ENCODE assay signal across 1 cellular context in genomic region chr11:68854273-68854958, GRCh38.
TF ChIP-seq lines count a peak whose summit lies in the region.

No MANE protein-coding gene starts in this region.

TF ChIP-seq in endothelial cell of umbilical vein, 7 proteins besides CTCF, POLR2A, EP300 and RAD21:
- TF ChIP-seq GATA2 (IDR thresholded peaks at IDR 0.05; ENCODE audit: insufficient read depth, insufficient read length, low read depth, low read length) (no peak), MYC (IDR thresholded peaks at IDR 0.05; ENCODE audit: low read depth, low read length) (no peak), MAX (IDR thresholded peaks at IDR 0.05; ENCODE audit: insufficient read depth, insufficient read length) (no peak), EZH2 (IDR thresholded peaks at IDR 0.05; ENCODE audit: borderline replicate concordance, low read depth, low read length, severe bottlenecking) (peak; percentile 23)
